ENCODE assay signal across 1 cellular context in genomic region chr19:340620-341385, GRCh38.
TF ChIP-seq lines count a peak whose summit lies in the region.

No MANE protein-coding gene starts in this region.

TF ChIP-seq in GM12878, 131 proteins besides CTCF, POLR2A, EP300 and RAD21:
- no peak for TF ChIP-seq ATF2 (IDR thresholded peaks at IDR 0.05; ENCODE audit: low read length)
- TF ChIP-seq ZZZ3 (IDR thresholded peaks at IDR 0.05; ENCODE audit: control insufficient read depth, insufficient read length, low read depth) = no peak
- no peak for TF ChIP-seq ATF7 (IDR thresholded peaks at IDR 0.05; ENCODE audit: low read depth)
- TF ChIP-seq CBX5 (IDR thresholded peaks at IDR 0.05; ENCODE audit: low read depth) = no peak
- no peak for TF ChIP-seq PKNOX1 (IDR thresholded peaks at IDR 0.05)
- TF ChIP-seq SIX5 (IDR thresholded peaks at IDR 0.05; ENCODE audit: low read depth, low read length, severe bottlenecking) = no peak
- TF ChIP-seq SRF (IDR thresholded peaks at IDR 0.05; ENCODE audit: low read depth in 2 of 2, low read length in 2 of 2) = no peak
- TF ChIP-seq ZBTB11 (CRISPR knock-in tag; IDR thresholded peaks at IDR 0.05) = no peak
